ENCODE assay signal across 11 cellular contexts in the genomic region with DNA sequence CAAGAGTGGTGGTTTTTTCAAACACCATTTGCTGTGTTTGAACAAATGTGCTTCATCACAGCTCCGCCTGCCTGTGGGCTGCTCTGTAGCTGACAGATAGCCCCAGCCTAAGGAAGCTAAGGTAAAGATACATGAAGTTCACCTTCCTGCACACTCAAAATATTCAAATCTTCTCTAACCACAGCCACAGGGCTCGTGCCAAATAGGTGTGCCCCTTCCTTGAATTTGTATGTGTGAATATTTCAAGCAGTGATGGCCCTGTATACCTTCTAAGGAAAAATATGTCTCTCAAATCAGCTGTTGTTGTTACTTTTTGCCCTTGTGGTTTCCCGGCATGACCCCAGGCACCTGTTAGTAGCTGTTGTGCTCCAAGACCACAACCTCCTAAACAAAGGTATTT.
A peak's percentile ranks its signal among the peaks of the same experiment; 100 is the strongest.
DNase-seq lines count a peak whose midpoint lies in the region; ATAC-seq, FAIRE-seq and TF ChIP-seq lines count a peak whose summit lies in the region.
"Had no signal": no experiment of that assay in that cellular context is flagged by ENCODE, and none has a peak within 500 bp of the region (broad histone marks: within the 10 kb centered on the region; RNA-seq: fewer than 3 reads in every experiment).

No MANE protein-coding gene starts in this region.

- TF ChIP-seq POLR2A in breast epithelium (IDR thresholded peaks at IDR 0.05), result no peak

- intact Hi-C loops in breast epithelium (cut with DNase I; ENCODE audit: low total_unique reads), result no loop called here

- DNase-seq in CD4-positive, CD25-positive, alpha-beta regulatory T cell, result peak in 2 of 3 donors; percentile 14 to 86
- DNase-seq in GM19239 (ENCODE audit: insufficient read length, low spot score), result no peak
- peak; percentile 88 for DNase-seq in NCI-H526 (lab: John Stamatoyannopoulos, UW)
- peak in 2 of 3 donors; percentile 11 to 27 for DNase-seq in effector memory CD4-positive, alpha-beta T cell
- no peak for DNase-seq in C1 segment of cervical spinal cord (lab: John Stamatoyannopoulos, UW)
- no peak for DNase-seq in breast epithelium (ENCODE audit: low spot score in 2 of 2)
- no peak for DNase-seq in KBM-7
- no peak for DNase-seq in NK-92 (lab: John Stamatoyannopoulos, UW; ENCODE audit: unreplicated experiment)
- DNase-seq: activated CD8-positive, alpha-beta memory T cell treated with anti-CD3 and anti-CD28 coated beads, Interleukin-2, amount 50 U/mL, for 48 hours; DMS53; NCI-H510A had no signal

- no peaks in the 10 kb centered on the region for H3K9me3 ChIP-seq in CD4-positive, CD25-positive, alpha-beta regulatory T cell (ENCODE audit: control insufficient read depth in 2 of 2, low read length in 2 of 2)
- no peaks in the 10 kb centered on the region for H3K9me3 ChIP-seq in effector memory CD4-positive, alpha-beta T cell (ENCODE audit: control insufficient read depth, low read length)
- no peaks in the 10 kb centered on the region for H3K9me3 ChIP-seq in breast epithelium

- no peak for TF ChIP-seq CTCF in breast epithelium (IDR thresholded peaks at IDR 0.05)

- peak; percentile 44 for FAIRE-seq in GM19239 (lab: Jason Lieb, UNC)

- in situ Hi-C loops in KBM-7 (cut with MboI; ENCODE audit: low pct_unique_long_range_greater_than_20kb, low sequenced_read_pairs), result no loop called here

- H3K27me3 Mint-ChIP-seq in CD4-positive, CD25-positive, alpha-beta regulatory T cell, result peaks cover 16% of the 10 kb centered on the region

- peak; percentile 56 to 59 for ATAC-seq in CD4-positive, CD25-positive, alpha-beta regulatory T cell (ENCODE audit: low read depth in 2 of 2)

- no peaks in the 10 kb centered on the region for H3K36me3 Mint-ChIP-seq in CD4-positive, CD25-positive, alpha-beta regulatory T cell

- H3K27ac ChIP-seq in CD4-positive, CD25-positive, alpha-beta regulatory T cell (ENCODE audit: insufficient read depth, low read length, poor library complexity, severe bottlenecking), result no peak overlapping the region
- no peak overlapping the region for H3K27ac ChIP-seq in effector memory CD4-positive, alpha-beta T cell (ENCODE audit: insufficient read depth, low read length, poor library complexity, severe bottlenecking)
- no peak overlapping the region for H3K27ac ChIP-seq in breast epithelium

- H3K36me3 ChIP-seq in CD4-positive, CD25-positive, alpha-beta regulatory T cell (ENCODE audit: control insufficient read depth, insufficient read depth, low read length), result no peaks in the 10 kb centered on the region
- no peaks in the 10 kb centered on the region for H3K36me3 ChIP-seq in effector memory CD4-positive, alpha-beta T cell (ENCODE audit: control insufficient read depth, insufficient read depth, low read length)
- H3K36me3 ChIP-seq in breast epithelium, result no peaks in the 10 kb centered on the region

- H3K27ac Mint-ChIP-seq in CD4-positive, CD25-positive, alpha-beta regulatory T cell, result peak overlapping the region in 2 of 3 donors; percentile 5 to 10

- peaks cover 9% of the 10 kb centered on the region for H3K4me1 ChIP-seq in CD4-positive, CD25-positive, alpha-beta regulatory T cell (ENCODE audit: control insufficient read depth, insufficient read depth, low read length, poor library complexity, severe bottlenecking)
- peaks cover 13% of the 10 kb centered on the region for H3K4me1 ChIP-seq in effector memory CD4-positive, alpha-beta T cell (ENCODE audit: control insufficient read depth, insufficient read depth, low read length, poor library complexity, severe bottlenecking)
- H3K4me1 ChIP-seq in breast epithelium, result no peaks in the 10 kb centered on the region

- H3K27me3 ChIP-seq in CD4-positive, CD25-positive, alpha-beta regulatory T cell (ENCODE audit: control insufficient read depth, insufficient read depth, low read length), result peaks cover 3% of the 10 kb centered on the region
- no peaks in the 10 kb centered on the region for H3K27me3 ChIP-seq in effector memory CD4-positive, alpha-beta T cell (replicated peaks; ENCODE audit: control insufficient read depth, insufficient read depth, low read length, poor library complexity, severe bottlenecking)
- no peaks in the 10 kb centered on the region for H3K27me3 ChIP-seq in breast epithelium

- H3K9me3 Mint-ChIP-seq in CD4-positive, CD25-positive, alpha-beta regulatory T cell, result peaks cover 0 to 1% (median 0%) of the 10 kb centered on the region in 7 donors

- H3K4me3 ChIP-seq in CD4-positive, CD25-positive, alpha-beta regulatory T cell (ENCODE audit: low read depth, low read length), result no peak overlapping the region
- H3K4me3 ChIP-seq in effector memory CD4-positive, alpha-beta T cell (ENCODE audit: insufficient read depth, low read depth, low read length, poor library complexity, severe bottlenecking), result no peak overlapping the region
- no peak overlapping the region for H3K4me3 ChIP-seq in breast epithelium

- H3K4me3 Mint-ChIP-seq in CD4-positive, CD25-positive, alpha-beta regulatory T cell, result peak overlapping the region in 2 of 4 donors; percentile 6 to 53

- H3K4me1 Mint-ChIP-seq in CD4-positive, CD25-positive, alpha-beta regulatory T cell, result peaks cover 2 to 21% (median 9%) of the 10 kb centered on the region in 4 donors

Comparison
In these comparisons a context has a peak if more than half of its experiments do, and no peak if none do; other contexts are left out.
1. DNase-seq: peak in CD4-positive, CD25-positive, alpha-beta regulatory T cell (2 of 3), NCI-H526 (2 of 2) and effector memory CD4-positive, alpha-beta T cell (2 of 3); none in GM19239 (single experiment), C1 segment of cervical spinal cord (0 of 14), breast epithelium (0 of 2), KBM-7 (single experiment) and NK-92 (single experiment).